ENCODE assay signal across 1 cellular context in genomic region chr11:32829680-32830412, GRCh38.
TF ChIP-seq lines count a peak whose summit lies in the region.

Gene PRRG4 (plus strand): TSS chr11:32829927. CDS start chr11:32830530, 603 bp downstream.

TF ChIP-seq in HepG2, 621 proteins besides CTCF, POLR2A, EP300 and RAD21 (continued from another document):
- TF ChIP-seq ARHGAP35 (CRISPR knock-in tag; IDR thresholded peaks at IDR 0.05; ENCODE audit: borderline replicate concordance) (peak; percentile 35; the same call in 1 of the 2 replicates), ZGPAT (CRISPR knock-in tag; IDR thresholded peaks at IDR 0.05) (no peak), SIN3A (IDR thresholded peaks at IDR 0.05; ENCODE audit: borderline replicate concordance, low read depth, low read length) (0 out of 2 replicates have a peak, but pooled peaks have one; percentile 19), PRDM15 (CRISPR knock-in tag; IDR thresholded peaks at IDR 0.05) (0 out of 2 replicates have a peak, but pooled peaks have one; percentile 15), ZNF781 (CRISPR knock-in tag; IDR thresholded peaks at IDR 0.05; ENCODE audit: borderline replicate concordance, not compliant biosample characterization) (no peak), NAIF1 (CRISPR knock-in tag; IDR thresholded peaks at IDR 0.05; ENCODE audit: borderline replicate concordance) (no peak), UBTF (CRISPR knock-in tag; IDR thresholded peaks at IDR 0.05) (peak; percentile 71; the same call in 1 of the 2 replicates), HOXA3 (CRISPR knock-in tag; IDR thresholded peaks at IDR 0.05) (no peak), CEBPZ (IDR thresholded peaks at IDR 0.05; ENCODE audit: low read length) (no peak), ZNF24 (IDR thresholded peaks at IDR 0.05) (no peak), ZNF616 (CRISPR knock-in tag; IDR thresholded peaks at IDR 0.05; ENCODE audit: low read depth) (0 out of 2 replicates have a peak, but pooled peaks have one; percentile 18), ZNF609 (CRISPR knock-in tag; IDR thresholded peaks at IDR 0.05; ENCODE audit: borderline replicate concordance) (no peak), CCDC6 (CRISPR knock-in tag; IDR thresholded peaks at IDR 0.05) (peak; percentile 51; the same call in 1 of the 2 replicates), MXI1 (IDR thresholded peaks at IDR 0.05; ENCODE audit: borderline replicate concordance, low read depth, low read length) (no peak), ZNF839 (CRISPR knock-in tag; IDR thresholded peaks at IDR 0.05; ENCODE audit: borderline replicate concordance) (no peak), ZNF792 (CRISPR knock-in tag; IDR thresholded peaks at IDR 0.05) (no peak), ARNT2 (CRISPR knock-in tag; IDR thresholded peaks at IDR 0.05; ENCODE audit: low read depth) (peak; percentile 52; the same call in 1 of the 2 replicates), RBFOX2 (IDR thresholded peaks at IDR 0.05; ENCODE audit: low read depth, low read length) (peak; percentile 74)
